In genomic region chr1:49013046-49013445, GRCh38 we compare ENCODE assay signal across 15 cellular contexts.
A peak's percentile ranks its signal among the peaks of the same experiment; 100 is the strongest.
DNase-seq lines count a peak whose midpoint lies in the region; ATAC-seq and FAIRE-seq lines count a peak whose summit lies in the region.
"Had no signal": no experiment of that assay in that cellular context is flagged by ENCODE, and none has a peak within 500 bp of the region (broad histone marks: within the 10 kb centered on the region; RNA-seq: fewer than 3 reads in every experiment).

No MANE protein-coding gene starts in this region.

- POLR2A ChIA-PET in activated CD4-positive, alpha-beta T cell treated with anti-CD3 and anti-CD28 coated beads for 36 hours (lab: Charles Lee), result no interaction called here

- H3K27ac Mint-ChIP-seq in activated CD4-positive, alpha-beta T cell treated with anti-CD3 and anti-CD28 coated beads for 36 hours, result no peak overlapping the region
- H3K27ac Mint-ChIP-seq in stimulated activated effector memory CD8-positive, alpha-beta T cell treated with anti-CD3 and anti-CD28 coated beads, Interleukin-12 subunit alpha, Interleukin-12 subunit beta, amount 100 ng/mL, for 72 hours, result no peak overlapping the region
- H3K27ac Mint-ChIP-seq: CD14-positive monocyte; CD8-positive, alpha-beta T cell; GM23338 had no signal

- intact Hi-C loops in activated CD4-positive, alpha-beta T cell treated with anti-CD3 and anti-CD28 coated beads for 36 hours (cut with DNase I, micrococcal nuclease), result no loop called here

- ATAC-seq in activated CD4-positive, alpha-beta T cell treated with anti-CD3 and anti-CD28 coated beads for 36 hours, result peak; percentile 30
- peak; percentile 78 for ATAC-seq in stimulated activated effector memory CD8-positive, alpha-beta T cell treated with anti-CD3 and anti-CD28 coated beads, Interleukin-12 subunit alpha, Interleukin-12 subunit beta, amount 100 ng/mL, for 72 hours
- ATAC-seq in GM21786 (IDR thresholded peaks at IDR 0.05; ENCODE audit: unreplicated experiment), result no peak
- ATAC-seq: CD8-positive, alpha-beta T cell; GM12878; GM23338 had no signal

- no peaks in the 10 kb centered on the region for H3K27me3 Mint-ChIP-seq in activated CD4-positive, alpha-beta T cell treated with anti-CD3 and anti-CD28 coated beads for 36 hours

- FAIRE-seq in RCC 7860 (lab: Jason Lieb, UNC), result no peak
- FAIRE-seq: GM12878, GM18507 had no signal

- no peak overlapping the region for H3K4me3 Mint-ChIP-seq in activated CD4-positive, alpha-beta T cell treated with anti-CD3 and anti-CD28 coated beads for 36 hours
- no peak overlapping the region for H3K4me3 Mint-ChIP-seq in stimulated activated effector memory CD8-positive, alpha-beta T cell treated with anti-CD3 and anti-CD28 coated beads, Interleukin-12 subunit alpha, Interleukin-12 subunit beta, amount 100 ng/mL, for 72 hours
- H3K4me3 Mint-ChIP-seq: CD14-positive monocyte; CD8-positive, alpha-beta T cell; GM23338 had no signal

- DNase-seq in activated CD4-positive, alpha-beta T cell treated with anti-CD3 and anti-CD28 coated beads for 36 hours, result no peak
- DNase-seq in activated CD4-positive, alpha-beta T cell treated with anti-CD3 and anti-CD28 coated beads, Interleukin-2, amount 50 U/mL, for 1 hour, result no peak
- DNase-seq in AG20443 (ENCODE audit: low spot score) (peak; percentile 20), glomerular visceral epithelial cell (ENCODE audit: extremely low spot score) (peak; percentile 0), RCC 7860 (ENCODE audit: low spot score) (no peak)
- no peak for DNase-seq in stimulated activated effector memory CD8-positive, alpha-beta T cell treated with anti-CD3 and anti-CD28 coated beads, Interleukin-12 subunit alpha, Interleukin-12 subunit beta, amount 100 ng/mL, for 72 hours (ENCODE audit: low spot score in 2 of 2)
- DNase-seq: ACHN; CD8-positive, alpha-beta T cell; COR-L47; H7 had no signal

- CTCF ChIA-PET in activated CD4-positive, alpha-beta T cell treated with anti-CD3 and anti-CD28 coated beads for 36 hours (lab: Charles Lee), result interaction anchor here (0.6 kb wide), 1 partner anchor 12 kb away, joined by 3 read pairs; no protein-coding TSS in a partner anchor

- H3K4me1 Mint-ChIP-seq in activated CD4-positive, alpha-beta T cell treated with anti-CD3 and anti-CD28 coated beads for 36 hours, result no peaks in the 10 kb centered on the region
- H3K4me1 Mint-ChIP-seq in stimulated activated effector memory CD8-positive, alpha-beta T cell treated with anti-CD3 and anti-CD28 coated beads, Interleukin-12 subunit alpha, Interleukin-12 subunit beta, amount 100 ng/mL, for 72 hours, result no peaks in the 10 kb centered on the region
- H3K4me1 Mint-ChIP-seq: CD14-positive monocyte, GM23338 had no signal

- no peaks in the 10 kb centered on the region for H3K36me3 Mint-ChIP-seq in activated CD4-positive, alpha-beta T cell treated with anti-CD3 and anti-CD28 coated beads for 36 hours (ENCODE audit: low read depth)
- H3K36me3 Mint-ChIP-seq in stimulated activated effector memory CD8-positive, alpha-beta T cell treated with anti-CD3 and anti-CD28 coated beads, Interleukin-12 subunit alpha, Interleukin-12 subunit beta, amount 100 ng/mL, for 72 hours, result no peaks in the 10 kb centered on the region
- H3K36me3 Mint-ChIP-seq: CD14-positive monocyte; CD8-positive, alpha-beta T cell had no signal

- H3K9me3 Mint-ChIP-seq in activated CD4-positive, alpha-beta T cell treated with anti-CD3 and anti-CD28 coated beads for 36 hours (ENCODE audit: low read depth), result peaks cover 2% of the 10 kb centered on the region
- H3K9me3 Mint-ChIP-seq in stimulated activated effector memory CD8-positive, alpha-beta T cell treated with anti-CD3 and anti-CD28 coated beads, Interleukin-12 subunit alpha, Interleukin-12 subunit beta, amount 100 ng/mL, for 72 hours, result no peaks in the 10 kb centered on the region
- H3K9me3 Mint-ChIP-seq: CD8-positive, alpha-beta T cell had no signal

Comparison
In these comparisons a context has a peak if more than half of its experiments do, and no peak if none do; other contexts are left out.
1. DNase-seq: peak in AG20443 (single experiment) and glomerular visceral epithelial cell (single experiment); none in activated CD4-positive, alpha-beta T cell treated with anti-CD3 and anti-CD28 coated beads for 36 hours (single experiment), activated CD4-positive, alpha-beta T cell treated with anti-CD3 and anti-CD28 coated beads, Interleukin-2, amount 50 U/mL, for 1 hour (single experiment), stimulated activated effector memory CD8-positive, alpha-beta T cell treated with anti-CD3 and anti-CD28 coated beads, Interleukin-12 subunit alpha, Interleukin-12 subunit beta, amount 100 ng/mL, for 72 hours (0 of 2) and RCC 7860 (single experiment).